1 cellular context compared by ENCODE assay signal in genomic region chr3:12345141-12345561, GRCh38.
TF ChIP-seq lines count a peak whose summit lies in the region.

No MANE protein-coding gene starts in this region.

TF ChIP-seq in GM23338, 12 proteins besides CTCF, POLR2A, EP300 and RAD21 (continued from another document):
- TF ChIP-seq ZNF462 (CRISPR knock-in tag; IDR thresholded peaks at IDR 0.05) (no peak), JUNB (IDR thresholded peaks at IDR 0.05; ENCODE audit: unreplicated experiment) (no peak), ZNF331 (CRISPR knock-in tag; IDR thresholded peaks at IDR 0.05; ENCODE audit: low read depth) (no peak), NANOG (IDR thresholded peaks at IDR 0.05; ENCODE audit: borderline replicate concordance) (no peak), ETS1 (IDR thresholded peaks at IDR 0.05) (no peak), STAT1 (IDR thresholded peaks at IDR 0.05; ENCODE audit: unreplicated experiment) (no peak)
